39 cellular contexts compared by ENCODE assay signal in the genomic region with DNA sequence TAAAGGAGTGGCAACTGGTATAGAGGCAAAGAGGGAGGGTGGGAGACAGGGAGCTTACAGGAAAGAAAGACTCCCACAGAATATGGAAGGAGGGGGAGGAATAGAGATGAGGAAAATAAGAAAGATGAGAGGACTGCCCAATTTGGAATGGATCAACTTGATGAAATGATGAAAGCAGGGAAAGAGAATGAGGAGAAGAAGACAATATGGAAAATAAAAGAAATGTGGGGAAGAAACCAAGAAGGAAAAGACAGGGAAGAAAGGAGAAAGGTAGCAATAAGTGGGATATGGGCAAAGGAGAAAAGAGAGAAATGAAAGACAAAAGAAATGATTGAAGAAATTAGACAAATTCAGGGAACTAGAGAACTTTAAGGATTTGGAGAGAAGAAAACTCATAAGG. TPM values are rescaled to one million over a fixed set of nuclear protein-coding genes. Genes with fewer than 3 reads are reported as not detected.
"Had no signal": no experiment of that assay in that cellular context is flagged by ENCODE, and none has a peak within 500 bp of the region (broad histone marks: within the 10 kb centered on the region; RNA-seq: fewer than 3 reads in every experiment).

No MANE protein-coding gene starts in this region.

- H3K36me3 ChIP-seq: ascending aorta, cardiac muscle cell had no signal

- FAIRE-seq: bronchial epithelial cell, TTC549 had no signal

- ATAC-seq: activated CD4-positive, alpha-beta T cell treated with anti-CD3 and anti-CD28 coated beads for 36 hours; activated CD8-positive, alpha-beta memory T cell treated with anti-CD3 and anti-CD28 coated beads, Interleukin-2, amount 10 ng/mL, durations not matched to agents 7 days and 5 days; activated CD8-positive, alpha-beta T cell treated with anti-CD3 and anti-CD28 coated beads, Interleukin-2, amount 10 ng/mL, durations not matched to agents 7 days and 5 days; activated naive CD8-positive, alpha-beta T cell treated with anti-CD3 and anti-CD28 coated beads, Interleukin-2, amount 50 U/mL, for 24 hours had no signal

- H3K27ac ChIP-seq: ascending aorta, VCaP had no signal

- H3K27ac Mint-ChIP-seq: activated B cell treated with CpG ODN at 0.5 μM for 24 hours; activated CD4-positive, alpha-beta memory T cell treated with anti-CD3 and anti-CD28 coated beads, Interleukin-2, amount 10 ng/mL, durations not matched to agents 7 days and 5 days; activated CD4-positive, alpha-beta T cell treated with anti-CD3 and anti-CD28 coated beads for 36 hours; activated CD8-positive, alpha-beta memory T cell treated with anti-CD3 and anti-CD28 coated beads, Interleukin-2, amount 10 ng/mL, durations not matched to agents 7 days and 5 days; activated CD8-positive, alpha-beta T cell treated with anti-CD3 and anti-CD28 coated beads, Interleukin-2, amount 10 ng/mL, durations not matched to agents 7 days and 5 days; activated naive CD4-positive, alpha-beta T cell treated with anti-CD3 and anti-CD28 coated beads, Interleukin-2, amount 10 ng/mL, durations not matched to agents 7 days and 5 days; activated naive CD4-positive, alpha-beta T cell treated with anti-CD3 and anti-CD28 coated beads, Interleukin-2, amount 50 U/mL, for 24 hours; activated naive CD8-positive, alpha-beta T cell; activated naive CD8-positive, alpha-beta T cell treated with anti-CD3 and anti-CD28 coated beads, Interleukin-2, amount 10 ng/mL, durations not matched to agents 7 days and 5 days; activated naive CD8-positive, alpha-beta T cell treated with anti-CD3 and anti-CD28 coated beads, Interleukin-2, amount 50 U/mL, for 24 hours; activated T-cell treated with anti-CD3 and anti-CD28 coated beads, Interleukin-2, amount 50 U/mL, for 24 hours; activated T-helper 2 cell treated with anti-CD3 and anti-CD28 coated beads, Interferon-gamma antibody, Interleukin-2, Interleukin-4, amounts not matched to agents 10 μg/mL and 5 μg/mL and 100 μg/mL, durations not matched to agents 14 hours and 24 hours and 36 hours; brain; T-helper 1 cell treated with Interleukin-12 subunit alpha and Interleukin-12 subunit beta and Interleukin-4 antibody, amounts not matched to agents 30 μg/mL and 1 μg/mL, for 36 hours; T-helper 2 cell treated with Interferon-gamma antibody and Interleukin-4, amounts not matched to agents 5 μg/mL and 100 μg/mL, for 36 hours had no signal

- DNase-seq: activated B cell treated with CpG ODN at 0.5 μM for 24 hours; activated CD4-positive, alpha-beta memory T cell treated with anti-CD3 and anti-CD28 coated beads, Interleukin-2, amount 10 ng/mL, durations not matched to agents 7 days and 5 days; activated CD4-positive, alpha-beta T cell treated with anti-CD3 and anti-CD28 coated beads for 1 hour; activated CD4-positive, alpha-beta T cell treated with anti-CD3 and anti-CD28 coated beads for 36 hours; activated CD4-positive, alpha-beta T cell treated with anti-CD3 and anti-CD28 coated beads for 48 hours; activated CD4-positive, alpha-beta T cell treated with anti-CD3 and anti-CD28 coated beads, Interleukin-2, amount 50 U/mL, for 1 hour; activated CD4-positive, alpha-beta T cell treated with anti-CD3 and anti-CD28 coated beads, Interleukin-2, amount 50 U/mL, for 48 hours; activated CD8-positive, alpha-beta memory T cell treated with anti-CD3 and anti-CD28 coated beads for 24 hours; activated CD8-positive, alpha-beta memory T cell treated with anti-CD3 and anti-CD28 coated beads, Interleukin-2, amount 10 ng/mL, durations not matched to agents 7 days and 5 days; activated CD8-positive, alpha-beta memory T cell treated with anti-CD3 and anti-CD28 coated beads, Interleukin-2, amount 50 U/mL, for 48 hours; activated CD8-positive, alpha-beta T cell treated with anti-CD3 and anti-CD28 coated beads, Interleukin-2, amount 10 ng/mL, durations not matched to agents 7 days and 5 days; activated effector memory CD4-positive, alpha-beta T cell treated with Interleukin-2 at 50 U/mL for 16 hours; activated gamma-delta T cell; activated naive CD4-positive, alpha-beta T cell treated with anti-CD3 and anti-CD28 coated beads, Interleukin-2, amount 10 ng/mL, durations not matched to agents 7 days and 5 days; activated naive CD4-positive, alpha-beta T cell treated with Interleukin-2 at 50 U/mL for 16 hours; activated naive CD8-positive, alpha-beta T cell treated with anti-CD3 and anti-CD28 coated beads, Interleukin-2, amount 10 ng/mL, durations not matched to agents 7 days and 5 days; activated naive CD8-positive, alpha-beta T cell treated with anti-CD3 and anti-CD28 coated beads, Interleukin-2, amount 50 U/mL, for 24 hours; activated T-cell treated with anti-CD3 and anti-CD28 coated beads, Interleukin-2, amount 50 U/mL, for 24 hours; activated T-cell treated with anti-CD3 and anti-CD28 coated beads, Interleukin-2, amount 50 U/mL, for 48 hours; amygdala; anterior cingulate cortex; caudate nucleus; cerebellar nuclear complex; T-helper 2 cell; T-helper 9 cell had no signal

- H3K4me1 Mint-ChIP-seq: activated CD4-positive, alpha-beta T cell treated with anti-CD3 and anti-CD28 coated beads for 36 hours; activated naive CD4-positive, alpha-beta T cell treated with anti-CD3 and anti-CD28 coated beads, Interleukin-2, amount 10 ng/mL, durations not matched to agents 7 days and 5 days; activated naive CD4-positive, alpha-beta T cell treated with anti-CD3 and anti-CD28 coated beads, Interleukin-2, amount 50 U/mL, for 24 hours; activated naive CD8-positive, alpha-beta T cell treated with anti-CD3 and anti-CD28 coated beads, Interleukin-2, amount 10 ng/mL, durations not matched to agents 7 days and 5 days; activated naive CD8-positive, alpha-beta T cell treated with anti-CD3 and anti-CD28 coated beads, Interleukin-2, amount 50 U/mL, for 24 hours; central memory CD8-positive, alpha-beta T cell had no signal

- H3K27me3 ChIP-seq: ascending aorta, cardiac muscle cell had no signal

- H3K4me3 ChIP-seq: ascending aorta, cardiac muscle cell had no signal

- H3K4me1 ChIP-seq: ascending aorta had no signal

- H3K4me3 Mint-ChIP-seq: activated B cell treated with CpG ODN at 0.5 μM for 24 hours; activated CD4-positive, alpha-beta memory T cell treated with anti-CD3 and anti-CD28 coated beads, Interleukin-2, amount 10 ng/mL, durations not matched to agents 7 days and 5 days; activated CD4-positive, alpha-beta T cell treated with anti-CD3 and anti-CD28 coated beads for 36 hours; activated CD8-positive, alpha-beta memory T cell treated with anti-CD3 and anti-CD28 coated beads, Interleukin-2, amount 10 ng/mL, durations not matched to agents 7 days and 5 days; activated CD8-positive, alpha-beta T cell treated with anti-CD3 and anti-CD28 coated beads, Interleukin-2, amount 10 ng/mL, durations not matched to agents 7 days and 5 days; activated naive CD4-positive, alpha-beta T cell treated with anti-CD3 and anti-CD28 coated beads, Interleukin-2, amount 10 ng/mL, durations not matched to agents 7 days and 5 days; activated naive CD4-positive, alpha-beta T cell treated with anti-CD3 and anti-CD28 coated beads, Interleukin-2, amount 50 U/mL, for 24 hours; activated naive CD8-positive, alpha-beta T cell; activated naive CD8-positive, alpha-beta T cell treated with anti-CD3 and anti-CD28 coated beads, Interleukin-2, amount 10 ng/mL, durations not matched to agents 7 days and 5 days; activated naive CD8-positive, alpha-beta T cell treated with anti-CD3 and anti-CD28 coated beads, Interleukin-2, amount 50 U/mL, for 24 hours; activated T-cell treated with anti-CD3 and anti-CD28 coated beads, Interleukin-2, amount 50 U/mL, for 24 hours; brain; central memory CD8-positive, alpha-beta T cell; T-helper 1 cell treated with Interleukin-12 subunit alpha and Interleukin-12 subunit beta and Interleukin-4 antibody, amounts not matched to agents 30 μg/mL and 1 μg/mL, for 36 hours; T-helper 2 cell treated with Interferon-gamma antibody and Interleukin-4, amounts not matched to agents 5 μg/mL and 100 μg/mL, for 36 hours had no signal

RNA-seq across cellular contexts. Expression of gene KEL, which starts 3.0 kb away (rescaled TPM):
- total RNA-seq: ascending aorta, bronchial epithelial cell had no signal

RNA-seq across cellular contexts. Expression of gene LLCFC1, which starts 19.9 kb away (rescaled TPM):
- total RNA-seq: activated B cell treated with CpG ODN at 0.5 μM for 24 hours; activated CD4-positive, alpha-beta memory T cell treated with anti-CD3 and anti-CD28 coated beads, Interleukin-2, amount 10 ng/mL, durations not matched to agents 7 days and 5 days; activated CD4-positive, alpha-beta T cell treated with anti-CD3 and anti-CD28 coated beads for 36 hours; activated CD8-positive, alpha-beta memory T cell treated with anti-CD3 and anti-CD28 coated beads, Interleukin-2, amount 10 ng/mL, durations not matched to agents 7 days and 5 days; activated CD8-positive, alpha-beta T cell treated with anti-CD3 and anti-CD28 coated beads, Interleukin-2, amount 10 ng/mL, durations not matched to agents 7 days and 5 days; activated naive CD8-positive, alpha-beta T cell treated with anti-CD3 and anti-CD28 coated beads, Interleukin-2, amount 10 ng/mL, durations not matched to agents 7 days and 5 days; activated T-helper 2 cell treated with anti-CD3 and anti-CD28 coated beads, Interferon-gamma antibody, Interleukin-2, Interleukin-4, amounts not matched to agents 10 μg/mL and 5 μg/mL and 100 μg/mL, durations not matched to agents 14 hours and 24 hours and 36 hours; ascending aorta; bronchial epithelial cell; cardiac muscle cell; chondrocyte had no signal
- polyA plus RNA-seq: adipose tissue, cardiac muscle cell had no signal

RNA-seq across cellular contexts. Expression of gene TRPV5, which starts 25.7 kb away (rescaled TPM):
- total RNA-seq: activated CD4-positive, alpha-beta memory T cell treated with anti-CD3 and anti-CD28 coated beads, Interleukin-2, amount 10 ng/mL, durations not matched to agents 7 days and 5 days; activated CD4-positive, alpha-beta T cell treated with anti-CD3 and anti-CD28 coated beads for 36 hours; activated CD8-positive, alpha-beta memory T cell treated with anti-CD3 and anti-CD28 coated beads, Interleukin-2, amount 10 ng/mL, durations not matched to agents 7 days and 5 days; activated CD8-positive, alpha-beta T cell treated with anti-CD3 and anti-CD28 coated beads, Interleukin-2, amount 10 ng/mL, durations not matched to agents 7 days and 5 days; activated naive CD8-positive, alpha-beta T cell treated with anti-CD3 and anti-CD28 coated beads, Interleukin-2, amount 10 ng/mL, durations not matched to agents 7 days and 5 days; activated T-helper 2 cell treated with anti-CD3 and anti-CD28 coated beads, Interferon-gamma antibody, Interleukin-2, Interleukin-4, amounts not matched to agents 10 μg/mL and 5 μg/mL and 100 μg/mL, durations not matched to agents 14 hours and 24 hours and 36 hours; ascending aorta; bronchial epithelial cell; cardiac muscle cell; chondrocyte had no signal
- polyA plus RNA-seq: cardiac muscle cell had no signal
